ENCODE assay signal across 16 cellular contexts in the genomic region with DNA sequence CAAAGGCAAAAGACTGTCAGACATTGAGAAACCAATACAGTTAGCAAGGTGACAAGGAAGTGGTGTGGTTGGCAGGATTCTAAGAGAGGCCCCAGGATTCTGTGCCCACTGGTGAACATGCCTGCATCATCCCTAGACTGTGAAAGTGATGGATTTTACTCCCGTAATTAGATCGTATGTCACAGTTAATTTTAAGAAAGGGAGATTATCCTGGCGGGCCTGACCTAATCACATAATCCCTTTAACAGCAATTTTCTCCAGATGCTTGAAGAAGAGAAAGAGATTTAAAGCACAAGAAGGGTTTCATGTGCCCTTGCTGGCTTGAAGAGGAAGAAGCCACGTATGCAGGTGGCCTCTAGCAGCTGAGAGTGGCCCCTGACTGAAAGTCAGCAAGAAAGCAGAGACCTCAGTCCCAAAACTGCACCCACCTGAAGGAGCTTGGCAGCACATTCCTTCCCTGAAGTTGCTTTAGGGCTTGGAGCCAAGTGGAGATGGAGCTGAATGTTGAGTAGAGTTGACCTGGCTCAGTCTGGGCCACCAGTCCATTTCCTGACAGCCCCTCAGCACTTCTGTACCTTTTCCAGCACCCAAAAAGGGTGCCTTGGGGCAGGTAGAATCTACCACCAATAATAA. TPM values are rescaled to one million over a fixed set of nuclear protein-coding genes. Genes with fewer than 3 reads are reported as not detected.
A peak's percentile ranks its signal among the peaks of the same experiment; 100 is the strongest.
DNase-seq lines count a peak whose midpoint lies in the region; ATAC-seq and TF ChIP-seq lines count a peak whose summit lies in the region.
"Had no signal": no experiment of that assay in that cellular context is flagged by ENCODE, and none has a peak within 500 bp of the region (broad histone marks: within the 10 kb centered on the region; RNA-seq: fewer than 3 reads in every experiment).

No MANE protein-coding gene starts in this region.

- peak; percentile 78 for DNase-seq in D341Med (ENCODE audit: low spot score)
- DNase-seq in Panc1 (ENCODE audit: low read depth, low spot score), result no peak
- DNase-seq in DMS153 treated with DMSO at 0.1 percent for 48 hours (lab: John Stamatoyannopoulos, UW; ENCODE audit: unreplicated experiment), result no peak
- DNase-seq in OCI-M2 (lab: John Stamatoyannopoulos, UW; ENCODE audit: unreplicated experiment), result no peak
- DNase-seq: NCI-H187, sigmoid colon had no signal

- no peak overlapping the region for H3K27ac ChIP-seq in Panc1 (ENCODE audit: low read length)
- H3K27ac ChIP-seq: coronary artery, esophagus muscularis mucosa, heart left ventricle, PC-9, sigmoid colon had no signal

- H3K36me3 ChIP-seq in Panc1 (ENCODE audit: control insufficient read depth, insufficient read depth, low read length), result no peaks in the 10 kb centered on the region
- H3K36me3 ChIP-seq: esophagus muscularis mucosa, heart left ventricle, sigmoid colon had no signal

- POLR2A ChIA-PET in Panc1 (lab: Charles Lee), result no interaction called here

- TF ChIP-seq CTCF in Panc1 (IDR thresholded peaks at IDR 0.05), result no peak

- H3K4me3 ChIP-seq in Panc1 (ENCODE audit: low read depth in 2 of 2, low read length in 2 of 2), result no peak overlapping the region
- H3K4me3 ChIP-seq: esophagus muscularis mucosa, heart left ventricle, PC-9, sigmoid colon had no signal

- intact Hi-C loops in Panc1 (cut with micrococcal nuclease; ENCODE audit: unreplicated experiment), result loop anchor here (10.0 kb wide), 2 partner anchors 156 to 666 kb away; a partner anchor contains a TSS

- BruUV-seq in Panc1 (replicated peaks; lab: Mats Ljungman, UMichigan), result no TSS peak

- H3K27me3 ChIP-seq in Panc1 (ENCODE audit: control insufficient read depth, insufficient read depth, low read length), result no peaks in the 10 kb centered on the region
- H3K27me3 ChIP-seq: esophagus muscularis mucosa, heart left ventricle, sigmoid colon had no signal

- CTCF ChIA-PET in Panc1 (lab: Charles Lee), result interaction anchor here (0.7 to 1.6 kb wide), 3 partner anchors 9 to 633 kb away, joined by 3 to 7 read pairs (median 6); no protein-coding TSS in a partner anchor

- ATAC-seq in GM19351 (IDR thresholded peaks at IDR 0.05; ENCODE audit: unreplicated experiment) (peak; percentile 6), HG02884 (IDR thresholded peaks at IDR 0.05; ENCODE audit: unreplicated experiment) (peak; percentile 13), Panc1 (peak; percentile 71), GM18870 (IDR thresholded peaks at IDR 0.05; ENCODE audit: unreplicated experiment) (no peak), GM21576 (IDR thresholded peaks at IDR 0.05; ENCODE audit: unreplicated experiment) (no peak)

- in situ Hi-C loops in Panc1 (cut with HindIII; ENCODE audit: low pct_unique_long_range_greater_than_20kb, low sequenced_read_pairs), result no loop called here

- H3K4me1 ChIP-seq in Panc1 (ENCODE audit: control insufficient read depth, insufficient read depth, low read length), result 0 out of 2 replicates have a peak, but pooled peaks cover 2% of the 10 kb centered on the region
- H3K4me1 ChIP-seq: esophagus muscularis mucosa, sigmoid colon had no signal

- H3K9me3 ChIP-seq in Panc1 (ENCODE audit: control insufficient read depth, insufficient read depth, low read depth, low read length), result no peaks in the 10 kb centered on the region

RNA-seq across cellular contexts. Expression of a gene that starts 49.1 kb away (rescaled TPM):
- total RNA-seq in Panc1 (2021; ENCODE audit: unreplicated experiment), result 54.4 TPM
- 25.9 TPM for polyA plus RNA-seq in Panc1 (2012; ENCODE audit: insufficient read length)

RNA-seq across cellular contexts. Expression of a gene that starts 58.7 kb away (rescaled TPM):
- total RNA-seq in Panc1 (2021; ENCODE audit: unreplicated experiment), result 0.33 TPM
- polyA plus RNA-seq in Panc1 (2012; ENCODE audit: insufficient read length), result not detected
- total RNA-seq: esophagus muscularis mucosa, LHCN-M2, neural crest cell, sigmoid colon had no signal

Comparison
In these comparisons a context has a peak if more than half of its experiments do, and no peak if none do; other contexts are left out.
1. ATAC-seq: peak in GM19351 (single experiment), HG02884 (single experiment) and Panc1 (single experiment); none in GM18870 (single experiment) and GM21576 (single experiment).